In the genomic region with DNA sequence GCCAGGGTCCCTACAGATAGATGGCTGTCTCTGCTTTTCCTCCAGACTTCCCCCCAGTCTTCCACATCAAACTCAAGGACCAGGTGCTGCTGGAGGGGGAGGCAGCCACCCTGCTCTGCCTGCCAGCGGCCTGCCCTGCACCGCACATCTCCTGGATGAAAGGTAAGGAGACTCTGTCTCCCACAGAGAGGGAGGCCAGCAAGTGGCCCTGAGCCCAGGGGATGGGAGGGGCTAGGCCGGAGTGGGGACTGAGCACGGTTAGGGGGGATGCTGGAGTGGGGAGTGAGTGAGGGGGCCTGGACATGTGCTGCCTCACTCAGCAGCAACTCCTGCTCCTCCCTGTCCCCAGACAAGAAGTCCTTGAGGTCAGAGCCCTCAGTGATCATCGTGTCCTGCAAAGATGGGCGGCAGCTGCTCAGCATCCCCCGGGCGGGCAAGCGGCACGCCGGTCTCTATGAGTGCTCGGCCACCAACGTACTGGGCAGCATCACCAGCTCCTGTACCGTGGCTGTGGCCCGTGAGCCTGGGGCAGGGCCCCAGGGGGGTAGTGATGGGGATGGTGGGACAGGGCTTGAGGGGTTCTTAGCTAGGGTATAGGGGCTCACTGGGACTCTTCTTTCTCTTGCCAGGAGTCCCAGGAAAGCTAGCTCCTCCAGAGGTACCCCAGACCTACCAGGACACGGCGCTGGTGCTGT, we compare ENCODE assay signal across 35 cellular contexts. TPM values are rescaled to one million over a fixed set of nuclear protein-coding genes. Genes with fewer than 3 reads are reported as not detected.
"Had no signal": no experiment of that assay in that cellular context is flagged by ENCODE, and none has a peak within 500 bp of the region (broad histone marks: within the 10 kb centered on the region; RNA-seq: fewer than 3 reads in every experiment).

No MANE protein-coding gene starts in this region.

- H3K36me3 ChIP-seq: adrenal gland, esophagus squamous epithelium, WERI-Rb-1 had no signal

- H3K9me3 ChIP-seq: adrenal gland, body of pancreas, esophagus squamous epithelium had no signal

- H3K4me3 ChIP-seq: adrenal gland, body of pancreas, esophagus squamous epithelium had no signal

- H3K27ac ChIP-seq: adrenal gland, body of pancreas, esophagus squamous epithelium, WERI-Rb-1 had no signal

- H3K36me3 Mint-ChIP-seq: activated naive CD4-positive, alpha-beta T cell treated with anti-CD3 and anti-CD28 coated beads, Interleukin-2, amount 50 U/mL, for 24 hours; activated naive CD8-positive, alpha-beta T cell treated with anti-CD3 and anti-CD28 coated beads for 36 hours had no signal

- H3K9me3 Mint-ChIP-seq: activated B cell treated with CpG ODN at 0.5 μM for 24 hours; activated CD8-positive, alpha-beta T cell treated with anti-CD3 and anti-CD28 coated beads for 36 hours; activated naive CD4-positive, alpha-beta T cell treated with anti-CD3 and anti-CD28 coated beads for 36 hours; activated naive CD4-positive, alpha-beta T cell treated with anti-CD3 and anti-CD28 coated beads, Interleukin-2, amount 50 U/mL, for 24 hours; activated naive CD8-positive, alpha-beta T cell treated with anti-CD3 and anti-CD28 coated beads for 36 hours; activated naive CD8-positive, alpha-beta T cell treated with anti-CD3 and anti-CD28 coated beads, Interleukin-2, amount 50 U/mL, for 24 hours; activated T-cell treated with anti-CD3 and anti-CD28 coated beads, Interleukin-2, amount 50 U/mL, for 4 hours; activated T-helper 1 cell treated with anti-CD3 and anti-CD28 coated beads, Interleukin-12 subunit alpha, Interleukin-12 subunit beta, Interleukin-2, Interleukin-4 antibody, amounts not matched to agents 30 ng/mL and 10 ng/mL and 1 ng/mL, durations not matched to agents 14 hours and 24 hours and 36 hours; activated T-helper 2 cell treated with anti-CD3 and anti-CD28 coated beads, Interferon-gamma antibody, Interleukin-2, Interleukin-4, amounts not matched to agents 10 μg/mL and 5 μg/mL and 100 μg/mL, durations not matched to agents 14 hours and 24 hours and 36 hours; effector memory CD8-positive, alpha-beta T cell; T-helper 2 cell treated with Interferon-gamma antibody and Interleukin-4, amounts not matched to agents 5 μg/mL and 100 μg/mL, for 36 hours had no signal

- H3K4me3 Mint-ChIP-seq: activated B cell treated with CpG ODN at 0.5 μM for 24 hours; activated CD8-positive, alpha-beta T cell treated with anti-CD3 and anti-CD28 coated beads for 36 hours; activated naive CD4-positive, alpha-beta T cell treated with anti-CD3 and anti-CD28 coated beads for 36 hours; activated naive CD4-positive, alpha-beta T cell treated with anti-CD3 and anti-CD28 coated beads, Interleukin-2, amount 50 U/mL, for 24 hours; activated naive CD8-positive, alpha-beta T cell treated with anti-CD3 and anti-CD28 coated beads for 36 hours; activated naive CD8-positive, alpha-beta T cell treated with anti-CD3 and anti-CD28 coated beads, Interleukin-2, amount 50 U/mL, for 24 hours; activated T-cell treated with anti-CD3 and anti-CD28 coated beads, Interleukin-2, amount 50 U/mL, for 4 hours; activated T-helper 1 cell treated with anti-CD3 and anti-CD28 coated beads, Interleukin-12 subunit alpha, Interleukin-12 subunit beta, Interleukin-2, Interleukin-4 antibody, amounts not matched to agents 30 ng/mL and 10 ng/mL and 1 ng/mL, durations not matched to agents 14 hours and 24 hours and 36 hours; effector memory CD8-positive, alpha-beta T cell; T-helper 17 cell; T-helper 2 cell treated with Interferon-gamma antibody and Interleukin-4, amounts not matched to agents 5 μg/mL and 100 μg/mL, for 36 hours had no signal

- DNase-seq: activated B cell treated with CpG ODN at 0.5 μM for 24 hours; activated CD4-positive, alpha-beta T cell treated with anti-CD3 and anti-CD28 coated beads for 48 hours; activated CD4-positive, alpha-beta T cell treated with anti-CD3 and anti-CD28 coated beads, Interleukin-2, amount 50 U/mL, for 1 hour; activated CD4-positive, alpha-beta T cell treated with anti-CD3 and anti-CD28 coated beads, Interleukin-2, amount 50 U/mL, for 48 hours; activated CD8-positive, alpha-beta memory T cell treated with anti-CD3 and anti-CD28 coated beads for 24 hours; activated CD8-positive, alpha-beta T cell treated with anti-CD3 and anti-CD28 coated beads for 36 hours; activated effector memory CD4-positive, alpha-beta T cell treated with anti-CD3 and anti-CD28 coated beads, Interleukin-2, amount 50 U/mL, for 16 hours; activated naive CD4-positive, alpha-beta T cell treated with anti-CD3 and anti-CD28 coated beads for 36 hours; activated naive CD8-positive, alpha-beta T cell treated with anti-CD3 and anti-CD28 coated beads for 36 hours; activated naive CD8-positive, alpha-beta T cell treated with anti-CD3 and anti-CD28 coated beads, Interleukin-2, amount 50 U/mL, for 24 hours; activated T-cell treated with anti-CD3 and anti-CD28 coated beads, Interleukin-2, amount 50 U/mL, for 4 hours; adrenal gland; amygdala; aorta; body of pancreas; cortex of kidney; dermis blood vessel endothelial cell; effector CD4-positive, alpha-beta T cell; effector memory CD8-positive, alpha-beta T cell; erythroblast; esophagus squamous epithelium; foreskin melanocyte; head of caudate nucleus; T-helper 1 cell; T-helper 17 cell; T1000; WERI-Rb-1 had no signal

- FAIRE-seq: colon had no signal

- ATAC-seq: activated CD4-positive, CD25-positive, alpha-beta regulatory T cell treated with anti-CD3 and anti-CD28 coated beads, Interleukin-2, amount 50 U/mL, for 24 hours; activated CD8-positive, alpha-beta T cell treated with anti-CD3 and anti-CD28 coated beads for 36 hours; activated naive CD8-positive, alpha-beta T cell treated with anti-CD3 and anti-CD28 coated beads, Interleukin-2, amount 50 U/mL, for 24 hours; activated T-cell treated with anti-CD3 and anti-CD28 coated beads, Interleukin-2, amount 50 U/mL, for 4 hours; body of pancreas; effector memory CD8-positive, alpha-beta T cell; T-helper 17 cell had no signal

- H3K27ac Mint-ChIP-seq: activated B cell treated with CpG ODN at 0.5 μM for 24 hours; activated CD8-positive, alpha-beta T cell treated with anti-CD3 and anti-CD28 coated beads for 36 hours; activated naive CD4-positive, alpha-beta T cell treated with anti-CD3 and anti-CD28 coated beads for 36 hours; activated naive CD4-positive, alpha-beta T cell treated with anti-CD3 and anti-CD28 coated beads, Interleukin-2, amount 50 U/mL, for 24 hours; activated naive CD8-positive, alpha-beta T cell treated with anti-CD3 and anti-CD28 coated beads for 36 hours; activated naive CD8-positive, alpha-beta T cell treated with anti-CD3 and anti-CD28 coated beads, Interleukin-2, amount 50 U/mL, for 24 hours; activated T-helper 1 cell treated with anti-CD3 and anti-CD28 coated beads, Interleukin-12 subunit alpha, Interleukin-12 subunit beta, Interleukin-2, Interleukin-4 antibody, amounts not matched to agents 30 ng/mL and 10 ng/mL and 1 ng/mL, durations not matched to agents 14 hours and 24 hours and 36 hours; activated T-helper 2 cell treated with anti-CD3 and anti-CD28 coated beads, Interferon-gamma antibody, Interleukin-2, Interleukin-4, amounts not matched to agents 10 μg/mL and 5 μg/mL and 100 μg/mL, durations not matched to agents 14 hours and 24 hours and 36 hours; effector memory CD8-positive, alpha-beta T cell; T-helper 17 cell; T-helper 2 cell treated with Interferon-gamma antibody and Interleukin-4, amounts not matched to agents 5 μg/mL and 100 μg/mL, for 36 hours had no signal

RNA-seq across cellular contexts. Expression of a gene that starts 26.0 kb away (rescaled TPM):
- total RNA-seq: activated B cell treated with CpG ODN at 0.5 μM for 24 hours; activated CD8-positive, alpha-beta T cell treated with anti-CD3 and anti-CD28 coated beads for 36 hours; activated naive CD4-positive, alpha-beta T cell treated with anti-CD3 and anti-CD28 coated beads for 36 hours; activated naive CD8-positive, alpha-beta T cell treated with anti-CD3 and anti-CD28 coated beads for 36 hours; activated T-helper 2 cell treated with anti-CD3 and anti-CD28 coated beads, Interferon-gamma antibody, Interleukin-2, Interleukin-4, amounts not matched to agents 10 μg/mL and 5 μg/mL and 100 μg/mL, durations not matched to agents 14 hours and 24 hours and 36 hours; body of pancreas; dermis blood vessel endothelial cell; esophagus squamous epithelium; fibroblast of villous mesenchyme had no signal
- polyA plus RNA-seq: fibroblast of lung had no signal

RNA-seq across cellular contexts. Expression of a gene that starts 53.7 kb away (rescaled TPM):
- total RNA-seq: activated T-helper 2 cell treated with anti-CD3 and anti-CD28 coated beads, Interferon-gamma antibody, Interleukin-2, Interleukin-4, amounts not matched to agents 10 μg/mL and 5 μg/mL and 100 μg/mL, durations not matched to agents 14 hours and 24 hours and 36 hours had no signal
